ENCODE assay signal across 1 cellular context in the genomic region with DNA sequence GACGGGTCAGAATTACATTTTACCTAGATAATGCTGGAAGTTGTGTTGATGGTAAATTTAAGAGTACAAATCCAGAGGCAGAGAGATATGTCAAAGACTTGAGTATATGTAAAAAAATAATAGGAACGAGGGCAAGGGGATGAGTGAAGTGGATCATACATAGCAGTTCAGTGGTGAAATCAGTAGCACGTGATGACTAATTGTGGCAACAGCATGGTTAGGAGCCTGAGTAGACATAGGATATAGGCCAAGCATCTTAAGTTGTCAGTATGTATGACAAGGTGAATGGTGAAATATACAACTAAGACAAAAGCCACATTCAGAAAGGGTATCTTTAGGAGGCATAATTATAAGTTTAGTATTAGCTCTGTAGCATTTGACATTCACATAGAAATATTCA.
TF ChIP-seq lines count a peak whose summit lies in the region.

No MANE protein-coding gene starts in this region.

TF ChIP-seq in IMR-90, 13 proteins besides CTCF, POLR2A, EP300 and RAD21:
- no peak for TF ChIP-seq FOS (IDR thresholded peaks at IDR 0.05; ENCODE audit: low read depth, low read length)
- TF ChIP-seq BHLHE40 (IDR thresholded peaks at IDR 0.05; ENCODE audit: low read depth, low read length) = 0 out of 2 replicates have a peak, but pooled peaks have one; percentile 13
- peak; percentile 51 for TF ChIP-seq CEBPB (IDR thresholded peaks at IDR 0.05; ENCODE audit: low read depth, low read length)
